ENCODE assay signal across 9 cellular contexts in genomic region chrX:125203737-125204578, GRCh38.
DNase-seq lines count a peak whose midpoint lies in the region; ATAC-seq, FAIRE-seq and TF ChIP-seq lines count a peak whose summit lies in the region.
"Had no signal": no experiment of that assay in that cellular context is flagged by ENCODE, and none has a peak within 500 bp of the region (broad histone marks: within the 10 kb centered on the region; RNA-seq: fewer than 3 reads in every experiment).

No MANE protein-coding gene starts in this region.

- peaks cover 52% of the 10 kb centered on the region for H3K27me3 Mint-ChIP-seq in activated naive CD4-positive, alpha-beta T cell treated with anti-CD3 and anti-CD28 coated beads, Interleukin-2, amount 10 ng/mL, durations not matched to agents 7 days and 5 days

- H3K9me3 ChIP-seq in liver (ENCODE audit: control insufficient read depth in 4 of 4, low read length in 3 of 4) (no peaks in the 10 kb centered on the region), HepG2 (ENCODE audit: low read length) (no peaks in the 10 kb centered on the region), hepatocyte (ENCODE audit: low read depth) (no peaks in the 10 kb centered on the region), small intestine (ENCODE audit: control insufficient read depth, low read depth) (no peaks in the 10 kb centered on the region)

- no peaks in the 10 kb centered on the region for H3K9me2 ChIP-seq in hepatocyte (replicated peaks; ENCODE audit: insufficient read depth)

- H3K36me3 ChIP-seq in liver (ENCODE audit: control insufficient read depth in 4 of 4, insufficient read depth in 3 of 4, low read depth in 1 of 4, low read length in 3 of 4), result no peaks in the 10 kb centered on the region
- no peaks in the 10 kb centered on the region for H3K36me3 ChIP-seq in HepG2 (replicated peaks in 1 of 2; ENCODE audit: control insufficient read depth in 1 of 2, insufficient read depth in 2 of 2, low read length in 2 of 2)
- no peaks in the 10 kb centered on the region for H3K36me3 ChIP-seq in hepatocyte (replicated peaks; ENCODE audit: insufficient read depth, low read depth)
- no peaks in the 10 kb centered on the region for H3K36me3 ChIP-seq in small intestine (ENCODE audit: control insufficient read depth in 2 of 2, insufficient read depth in 2 of 2, low read length in 2 of 2)

- TF ChIP-seq EP300 in HepG2 (IDR thresholded peaks at IDR 0.05; ENCODE audit: low read depth in 2 of 2, low read length in 2 of 2) (no peak), HepG2 (CRISPR knock-in tag; IDR thresholded peaks at IDR 0.05; ENCODE audit: borderline replicate concordance) (no peak)

- TF ChIP-seq RAD21 in liver (IDR thresholded peaks at IDR 0.05) (no peak), HepG2 (CRISPR knock-in tag; IDR thresholded peaks at IDR 0.05) (no peak)

- H3K4me2 ChIP-seq in HepG2 (ENCODE audit: low read depth, low read length) (no peak overlapping the region), hepatocyte (peak overlapping the region; percentile 87)

- no peak overlapping the region for H3K27ac ChIP-seq in liver (ENCODE audit: low read depth in 1 of 2, low read length in 2 of 2)
- no peak overlapping the region for H3K27ac ChIP-seq in HepG2 (ENCODE audit: extremely low read length, insufficient read depth, low read length)
- H3K27ac ChIP-seq in hepatocyte, result peak overlapping the region; percentile 20
- H3K27ac ChIP-seq in small intestine (ENCODE audit: low read depth in 1 of 2, low read length in 1 of 2), result no peak overlapping the region
- H3K27ac ChIP-seq: VCaP had no signal

- no peak overlapping the region for H3K27ac Mint-ChIP-seq in activated naive CD4-positive, alpha-beta T cell treated with anti-CD3 and anti-CD28 coated beads, Interleukin-2, amount 10 ng/mL, durations not matched to agents 7 days and 5 days

- ATAC-seq in HepG2, result no peak

- H3K4me1 ChIP-seq in liver (ENCODE audit: control insufficient read depth in 4 of 4, insufficient read depth in 4 of 4, low read length in 3 of 4), result peaks cover 3 to 22% (median 12%) of the 10 kb centered on the region in 4 donors
- no peaks in the 10 kb centered on the region for H3K4me1 ChIP-seq in HepG2 (ENCODE audit: insufficient read depth, low read length)
- no peaks in the 10 kb centered on the region for H3K4me1 ChIP-seq in hepatocyte (ENCODE audit: insufficient read depth)
- H3K4me1 ChIP-seq in small intestine (ENCODE audit: control insufficient read depth in 2 of 2, insufficient read depth in 1 of 2, low read depth in 1 of 2, low read length in 1 of 2), result no peaks in the 10 kb centered on the region

- peaks cover 27% of the 10 kb centered on the region for H3K4me1 Mint-ChIP-seq in activated naive CD4-positive, alpha-beta T cell treated with anti-CD3 and anti-CD28 coated beads, Interleukin-2, amount 10 ng/mL, durations not matched to agents 7 days and 5 days

- no peaks in the 10 kb centered on the region for H3K36me3 Mint-ChIP-seq in activated naive CD4-positive, alpha-beta T cell treated with anti-CD3 and anti-CD28 coated beads, Interleukin-2, amount 10 ng/mL, durations not matched to agents 7 days and 5 days

- no peak overlapping the region for H2AFZ ChIP-seq in HepG2 (ENCODE audit: low read length)
- peak overlapping the region; percentile 66 for H2AFZ ChIP-seq in hepatocyte

- H3K4me3 ChIP-seq in liver (ENCODE audit: low read depth in 1 of 3, low read length in 3 of 3) (peak overlapping the region in 2 of 3 donors; percentile 51 to 59), HepG2 (replicated peaks in 1 of 3; ENCODE audit: insufficient read depth in 1 of 3, low read depth in 2 of 3, low read length in 3 of 3) (no peak overlapping the region), hepatocyte (peak overlapping the region; percentile 21), small intestine (ENCODE audit: low read depth in 1 of 2, low read length in 2 of 2) (no peak overlapping the region)

- CTCF ChIA-PET in HepG2 (lab: Yijun Ruan, JAX; ENCODE audit: low intra/inter-chr PET ratio, low total read pairs), result no interaction called here
- CTCF ChIA-PET in activated naive CD4-positive, alpha-beta T cell treated with anti-CD3 and anti-CD28 coated beads, Interleukin-2, amount 10 ng/mL, durations not matched to agents 7 days and 5 days (lab: Charles Lee), result no interaction called here

- no peak for TF ChIP-seq POLR2A in HepG2 (IDR thresholded peaks at IDR 0.05; ENCODE audit: insufficient read depth in 1 of 2, low read depth in 2 of 2, low read length in 2 of 2)

- H3K9me3 Mint-ChIP-seq in activated naive CD4-positive, alpha-beta T cell treated with anti-CD3 and anti-CD28 coated beads, Interleukin-2, amount 10 ng/mL, durations not matched to agents 7 days and 5 days, result no peaks in the 10 kb centered on the region

- DNase-seq in HepG2 (ENCODE audit: low spot score) (no peak), hepatocyte (ENCODE audit: low spot score) (peak; percentile 41), renal cortical epithelial cell (ENCODE audit: low read depth) (peak; percentile 77), small intestine (no peak), dedifferentiated amniotic fluid mesenchymal stem cell (ENCODE audit: extremely low spot score) (no peak), NOMO-1 (lab: John Stamatoyannopoulos, UW; ENCODE audit: unreplicated experiment in 2 of 2) (no peak)
- peak; percentile 24 for DNase-seq in activated naive CD4-positive, alpha-beta T cell treated with anti-CD3 and anti-CD28 coated beads, Interleukin-2, amount 10 ng/mL, durations not matched to agents 7 days and 5 days

- H3K79me2 ChIP-seq in HepG2 (ENCODE audit: insufficient read depth, low read length) (no peaks in the 10 kb centered on the region), hepatocyte (no peaks in the 10 kb centered on the region)

- peak overlapping the region; percentile 50 for H3K4me3 Mint-ChIP-seq in activated naive CD4-positive, alpha-beta T cell treated with anti-CD3 and anti-CD28 coated beads, Interleukin-2, amount 10 ng/mL, durations not matched to agents 7 days and 5 days

- intact Hi-C loops in HepG2 (cut with micrococcal nuclease; ENCODE audit: unreplicated experiment), result no loop called here

- POLR2A ChIA-PET in HepG2 (lab: Yijun Ruan, JAX), result no interaction called here

- no peak for TF ChIP-seq CTCF in liver (IDR thresholded peaks at IDR 0.05; ENCODE audit: low read depth, low read length, missing input control)
- TF ChIP-seq CTCF in HepG2 (CRISPR knock-in tag; IDR thresholded peaks at IDR 0.05), result no peak
- no peak for TF ChIP-seq CTCF in hepatocyte (IDR thresholded peaks at IDR 0.05; ENCODE audit: poor library complexity)

- in situ Hi-C loops in HepG2 (cut with HindIII; ENCODE audit: extremely low pct_ligation_motif_present, low pct_unique_long_range_greater_than_20kb), result no loop called here

- FAIRE-seq in HepG2 (lab: Jason Lieb, UNC) (no peak), small intestine (lab: Jason Lieb, UNC) (no peak)

- no peak overlapping the region for H3K9ac ChIP-seq in liver (ENCODE audit: low read depth in 1 of 2, low read length in 2 of 2)
- no peak overlapping the region for H3K9ac ChIP-seq in HepG2 (ENCODE audit: insufficient read depth, low read depth, low read length)

- WGBS in liver, result 1% methylated on average over 63 of the region's 63 CpGs
- 33% methylated on average over 34 of the region's 63 CpGs for WGBS in HepG2 (ENCODE audit: low lambda C conversion rate)
- WGBS in hepatocyte (ENCODE audit: low lambda C conversion rate, missing lambda C conversion rate), result 49% methylated on average over 56 of the region's 63 CpGs
- 1 to 35% (median 14%) methylated on average over 20 to 63 of the region's 63 CpGs for WGBS in small intestine, 3 donors

- H4K20me1 ChIP-seq in HepG2 (ENCODE audit: insufficient read depth, low read length), result no peaks in the 10 kb centered on the region
- no peaks in the 10 kb centered on the region for H4K20me1 ChIP-seq in hepatocyte (ENCODE audit: insufficient read depth, poor library complexity, severe bottlenecking)

- BruUV-seq in HepG2 (replicated peaks; lab: Mats Ljungman, UMichigan), result no TSS peak

- H3K27me3 ChIP-seq in liver (ENCODE audit: control insufficient read depth in 4 of 4, insufficient read depth in 4 of 4, low read length in 3 of 4) (no peaks in the 10 kb centered on the region), HepG2 (ENCODE audit: control insufficient read depth in 1 of 2, insufficient read depth in 2 of 2, low read length in 2 of 2) (peaks cover 0 to 4% of the 10 kb centered on the region in 2 experiments; a peak in 2 of 5 replicates), hepatocyte (peaks cover 20% of the 10 kb centered on the region), small intestine (ENCODE audit: control insufficient read depth in 2 of 2, insufficient read depth in 2 of 2, low read length in 2 of 2) (no peaks in the 10 kb centered on the region)

TF ChIP-seq in liver, 16 proteins besides CTCF, POLR2A, EP300 and RAD21 (continues in another document):
- TF ChIP-seq NR2F2 (IDR thresholded peaks at IDR 0.05) (no peak), RXRA (IDR thresholded peaks at IDR 0.05) (no peak)

TF ChIP-seq in HepG2, 621 proteins besides CTCF, POLR2A, EP300 and RAD21 (continues in another document):
- TF ChIP-seq, protein P1, sequence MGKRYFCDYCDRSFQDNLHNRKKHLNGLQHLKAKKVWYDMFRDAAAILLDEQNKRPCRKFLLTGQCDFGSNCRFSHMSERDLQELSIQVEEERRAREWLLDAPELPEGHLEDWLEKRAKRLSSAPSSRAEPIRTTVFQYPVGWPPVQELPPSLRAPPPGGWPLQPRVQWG (CRISPR knock-in tag; IDR thresholded peaks at IDR 0.05; ENCODE audit: borderline replicate concordance, low read depth), result no peak
- TF ChIP-seq ZEB1 (IDR thresholded peaks at IDR 0.05; ENCODE audit: insufficient replicate concordance, low read depth) (no peak), ATF7-NPFF (CRISPR knock-in tag; IDR thresholded peaks at IDR 0.05; ENCODE audit: low read depth) (no peak), SIX1 (CRISPR knock-in tag; IDR thresholded peaks at IDR 0.05; ENCODE audit: borderline replicate concordance) (no peak), ZNF468 (CRISPR knock-in tag; IDR thresholded peaks at IDR 0.05) (no peak), FOSL2 (CRISPR knock-in tag; IDR thresholded peaks at IDR 0.05) (no peak), ZNF354B (CRISPR knock-in tag; IDR thresholded peaks at IDR 0.05) (no peak), ZSCAN21 (CRISPR knock-in tag; IDR thresholded peaks at IDR 0.05; ENCODE audit: borderline replicate concordance) (no peak), ETV5 (CRISPR knock-in tag; IDR thresholded peaks at IDR 0.05; ENCODE audit: borderline replicate concordance) (no peak), NFIC (IDR thresholded peaks at IDR 0.05; ENCODE audit: low read length) (no peak), SKI (IDR thresholded peaks at IDR 0.05; ENCODE audit: partially characterized antibody) (no peak), SSRP1 (CRISPR knock-in tag; IDR thresholded peaks at IDR 0.05) (no peak), SRSF1 (optimal IDR thresholded peaks at IDR 0.05; ENCODE audit: low read depth, low read length) (no peak), RAD51 (IDR thresholded peaks at IDR 0.05; ENCODE audit: borderline replicate concordance) (no peak), HMG20B (CRISPR knock-in tag; conservative IDR thresholded peaks at IDR 0.05) (no peak), HNRNPK (IDR thresholded peaks at IDR 0.05; ENCODE audit: low read depth, low read length, poor library complexity, severe bottlenecking) (no peak), NFE2 (CRISPR knock-in tag; IDR thresholded peaks at IDR 0.05) (no peak), DMAP1 (CRISPR knock-in tag; IDR thresholded peaks at IDR 0.05) (no peak)

Comparison
In these comparisons a context has a peak if more than half of its experiments do, and no peak if none do; other contexts are left out.
1. H3K4me3 ChIP-seq: peak in liver (2 of 3) and hepatocyte (single experiment); none in HepG2 (0 of 3) and small intestine (0 of 2).
2. DNase-seq: peak in activated naive CD4-positive, alpha-beta T cell treated with anti-CD3 and anti-CD28 coated beads, Interleukin-2, amount 10 ng/mL, durations not matched to agents 7 days and 5 days (single experiment), hepatocyte (single experiment) and renal cortical epithelial cell (single experiment); none in HepG2 (single experiment), small intestine (single experiment), dedifferentiated amniotic fluid mesenchymal stem cell (single experiment) and NOMO-1 (0 of 2).